In genomic region chr17:59361916-59362810, GRCh38 we compare ENCODE assay signal across 8 cellular contexts. TPM values are rescaled to one million over a fixed set of nuclear protein-coding genes. Genes with fewer than 3 reads are reported as not detected.
DNase-seq lines count a peak whose midpoint lies in the region; ATAC-seq, FAIRE-seq and TF ChIP-seq lines count a peak whose summit lies in the region.

No MANE protein-coding gene starts in this region.

- no peak for FAIRE-seq in A549 (lab: Jason Lieb, UNC)
- FAIRE-seq in HTR-8/SVneo (lab: Jason Lieb, UNC) = peak; percentile 77

- no peak for TF ChIP-seq EP300 in A549 (IDR thresholded peaks at IDR 0.05)

- no peak for TF ChIP-seq RAD21 in A549 (conservative IDR thresholded peaks at IDR 0.05 in 1 of 2, IDR thresholded peaks at IDR 0.05 in 1 of 2)

- H3K27ac ChIP-seq in A549 = peak overlapping the region in 1 of 2 experiments; percentile 12; a peak in 2 of 6 replicates

- TF ChIP-seq POLR2A in A549 (IDR thresholded peaks at IDR 0.05; ENCODE audit: low read length) = no peak

- no peak for TF ChIP-seq CTCF in A549 (IDR thresholded peaks at IDR 0.05)
- TF ChIP-seq CTCF in fibroblast of pulmonary artery (IDR thresholded peaks at IDR 0.05; ENCODE audit: low read length, missing control alignments) = no peak

- H3K4me3 ChIP-seq in A549 = no peak overlapping the region
- no peak overlapping the region for H3K4me3 ChIP-seq in fibroblast of pulmonary artery (replicated peaks; ENCODE audit: low read depth, low read length)

- POLR2A ChIA-PET in A549 (lab: Yijun Ruan, JAX) = no interaction called here

- no peaks in the 10 kb centered on the region for H3K9me3 ChIP-seq in A549

- CTCF ChIA-PET in A549 (lab: Yijun Ruan, JAX) = interaction anchor here (0.5 to 1.7 kb wide), 5 partner anchors 14 to 146 kb away, joined by 3 to 6 read pairs (median 3); no protein-coding TSS in a partner anchor

- peaks cover 31% of the 10 kb centered on the region for H3K4me1 ChIP-seq in A549

- 70% methylated on average over 7 of the region's 7 CpGs for WGBS in A549 (ENCODE audit: missing lambda C conversion rate)

- ATAC-seq in A549 = no peak; a peak in 1 of 6 replicates
- ATAC-seq in GM18868 (IDR thresholded peaks at IDR 0.05; ENCODE audit: unreplicated experiment) = peak; percentile 57
- no peak for ATAC-seq in GM19455 (IDR thresholded peaks at IDR 0.05; ENCODE audit: unreplicated experiment)

- H3K4me2 ChIP-seq in A549 = peak overlapping the region; percentile 19; the same call in 1 of the 3 replicates

- no peak for DNase-seq in A549 (ENCODE audit: low read depth in 1 of 2, low spot score in 1 of 2)
- DNase-seq in HTR-8/SVneo (ENCODE audit: insufficient read length, low spot score) = peak; percentile 51
- DNase-seq in activated T-cell treated with anti-CD3 and anti-CD28 coated beads, Interleukin-2, amount 50 U/mL, for 48 hours = peak; percentile 40 to 51
- DNase-seq in fibroblast of pulmonary artery (ENCODE audit: low read depth) = peak; percentile 72
- peak; percentile 20 to 27 for DNase-seq in stimulated activated CD4-positive, alpha-beta T cell treated with anti-CD3 and anti-CD28 coated beads, Interleukin-15, amount 100 ng/mL, for 48 hours (ENCODE audit: low read depth in 2 of 2)
- no peak for DNase-seq in D341Med (ENCODE audit: low spot score)

TF ChIP-seq in A549, 52 proteins besides CTCF, POLR2A, EP300 and RAD21:
- TF ChIP-seq GATA3 (IDR thresholded peaks at IDR 0.05; ENCODE audit: borderline replicate concordance) (no peak), MYC (IDR thresholded peaks at IDR 0.05; ENCODE audit: borderline replicate concordance, low read length) (no peak), CHD4 (IDR thresholded peaks at IDR 0.05; ENCODE audit: borderline replicate concordance) (no peak), HMGXB4 (CRISPR knock-in tag; IDR thresholded peaks at IDR 0.05; ENCODE audit: borderline replicate concordance) (no peak), SMC3 (IDR thresholded peaks at IDR 0.05) (no peak), KDM5A (IDR thresholded peaks at IDR 0.05) (no peak), FOXS1 (CRISPR knock-in tag; IDR thresholded peaks at IDR 0.05) (no peak), E2F6 (IDR thresholded peaks at IDR 0.05; ENCODE audit: borderline replicate concordance, low read depth) (no peak), BCL3 (IDR thresholded peaks at IDR 0.05) (no peak), RARB (CRISPR knock-in tag; IDR thresholded peaks at IDR 0.05) (no peak), SREBF2 (IDR thresholded peaks at IDR 0.05) (no peak), CBX2 (IDR thresholded peaks at IDR 0.05; ENCODE audit: borderline replicate concordance, low read depth) (no peak)

RNA-seq across cellular contexts. Expression of gene YPEL2, which starts 30.7 kb away (rescaled TPM):
- polyA plus RNA-seq in A549 (2011; rRNA removed) (8.2 and 9.6 TPM in 2 replicates), A549 (2017; fragmentation: RNase III; extraction: RNeasy Plus Mini Kit Qiagen cat#74134 plus additional on column Dnase treatment) (2.2 to 5.4 TPM (median 4.7 TPM) in 3 replicates)
- 0.94 and 1.3 TPM in 2 replicates for polyA plus RNA-seq in A549 (2012; cell fraction: cytosol; rRNA removed)
- 1.3 and 1.4 TPM in 2 replicates for polyA plus RNA-seq in A549 (2012; cell fraction: nucleus; rRNA removed)
- polyA minus RNA-seq in A549 (2011; rRNA and poly(A)+ RNA removed) = 13.4 and 20.6 TPM in 2 replicates

Comparison
In these comparisons a context has a peak if more than half of its experiments do, and no peak if none do; other contexts are left out.
1. DNase-seq: peak in HTR-8/SVneo (single experiment), activated T-cell treated with anti-CD3 and anti-CD28 coated beads, Interleukin-2, amount 50 U/mL, for 48 hours (2 of 2), fibroblast of pulmonary artery (single experiment) and stimulated activated CD4-positive, alpha-beta T cell treated with anti-CD3 and anti-CD28 coated beads, Interleukin-15, amount 100 ng/mL, for 48 hours (2 of 2); none in A549 (0 of 2) and D341Med (single experiment).